12 cellular contexts compared by ENCODE assay signal in genomic region chr11:76698321-76699043, GRCh38. TPM values are rescaled to one million over a fixed set of nuclear protein-coding genes. Genes with fewer than 3 reads are reported as not detected.
A peak's percentile ranks its signal among the peaks of the same experiment; 100 is the strongest.
DNase-seq lines count a peak whose midpoint lies in the region; ATAC-seq and TF ChIP-seq lines count a peak whose summit lies in the region.
"Had no signal": no experiment of that assay in that cellular context is flagged by ENCODE, and none has a peak within 500 bp of the region (broad histone marks: within the 10 kb centered on the region; RNA-seq: fewer than 3 reads in every experiment).

No MANE protein-coding gene starts in this region.

- no peak for ATAC-seq in left ventricle myocardium superior
- ATAC-seq: psoas muscle had no signal

- peaks cover 3% of the 10 kb centered on the region for H3K36me3 Mint-ChIP-seq in endothelial cell (ENCODE audit: low read depth, unreplicated experiment)

- TF ChIP-seq CTCF in endothelial cell (IDR thresholded peaks at IDR 0.05; ENCODE audit: unreplicated experiment) (peak; percentile 70), esophagus squamous epithelium (IDR thresholded peaks at IDR 0.05) (peak in 1 of 6 experiments; percentile 3)

- peaks cover 0 to 12% (median 0%) of the 10 kb centered on the region in 3 donors for H3K4me1 ChIP-seq in esophagus squamous epithelium
- H3K4me1 ChIP-seq: psoas muscle had no signal

- DNase-seq in left ventricle myocardium superior (peak; percentile 18), cardiac septum (ENCODE audit: low spot score) (no peak), NCI-H69 (lab: John Stamatoyannopoulos, UW) (peak; percentile 64), endothelial cell (ENCODE audit: low spot score) (peak; percentile 35), NCI-H510A (lab: John Stamatoyannopoulos, UW) (no peak), NCI-H345 (lab: John Stamatoyannopoulos, UW) (no peak), esophagus squamous epithelium (lab: John Stamatoyannopoulos, UW) (no peak), mesenteric fat pad (ENCODE audit: low spot score) (no peak)
- DNase-seq: islet precursor cell, NCI-H1048, psoas muscle, Right ventricle myocardium superior had no signal

- 67 to 71% methylated on average over 15 to 17 of the region's 17 CpGs for WGBS in esophagus squamous epithelium, 2 donors

- no peak overlapping the region for H3K27ac ChIP-seq in esophagus squamous epithelium
- H3K27ac ChIP-seq: psoas muscle had no signal

- no peak for TF ChIP-seq POLR2A in esophagus squamous epithelium (IDR thresholded peaks at IDR 0.05)

- peaks cover 10% of the 10 kb centered on the region for H3K27me3 Mint-ChIP-seq in endothelial cell (ENCODE audit: unreplicated experiment)

- no peaks in the 10 kb centered on the region for H3K36me3 ChIP-seq in esophagus squamous epithelium

- H3K27me3 ChIP-seq in esophagus squamous epithelium, result no peaks in the 10 kb centered on the region

- intact Hi-C loops in left ventricle myocardium superior (cut with micrococcal nuclease) (no loop called here), cardiac septum (cut with DNase I) (no loop called here), esophagus squamous epithelium (cut with DNase I) (no loop called here)

- no peaks in the 10 kb centered on the region for H3K9me3 ChIP-seq in esophagus squamous epithelium
- H3K9me3 ChIP-seq: psoas muscle had no signal

- H3K9me3 Mint-ChIP-seq in endothelial cell (ENCODE audit: unreplicated experiment), result no peaks in the 10 kb centered on the region

- no peak overlapping the region for H3K4me3 ChIP-seq in esophagus squamous epithelium
- H3K4me3 ChIP-seq: psoas muscle had no signal

- no peak overlapping the region for H3K27ac Mint-ChIP-seq in endothelial cell (ENCODE audit: unreplicated experiment)

- peaks cover 16% of the 10 kb centered on the region for H3K4me1 Mint-ChIP-seq in endothelial cell (ENCODE audit: unreplicated experiment)

- peak overlapping the region; percentile 42 for H3K4me3 Mint-ChIP-seq in endothelial cell (ENCODE audit: unreplicated experiment)

RNA-seq across cellular contexts. Expression of gene LRRC32, which starts 27.9 kb away (rescaled TPM):
- total RNA-seq in left ventricle myocardium superior, result 30.8 TPM
- total RNA-seq in cardiac septum, result 33.5 TPM
- total RNA-seq in endothelial cell (ENCODE audit: unreplicated experiment), result 22.0 TPM
- 10 to 100 TPM in 2 of 4 donors, 1 to 10 TPM in 2; 3.0 to 23.4 (median 8.5) TPM for total RNA-seq in esophagus squamous epithelium
- total RNA-seq in mesenteric fat pad, result 136 TPM

Comparison
In these comparisons a context has a peak if more than half of its experiments do, and no peak if none do; other contexts are left out.
1. DNase-seq: peak in left ventricle myocardium superior (single experiment), NCI-H69 (single experiment) and endothelial cell (single experiment); none in cardiac septum (single experiment), NCI-H510A (single experiment), NCI-H345 (single experiment), esophagus squamous epithelium (single experiment) and mesenteric fat pad (single experiment).